Comparison of ENCODE assay signal across 8 cellular contexts in the genomic region with DNA sequence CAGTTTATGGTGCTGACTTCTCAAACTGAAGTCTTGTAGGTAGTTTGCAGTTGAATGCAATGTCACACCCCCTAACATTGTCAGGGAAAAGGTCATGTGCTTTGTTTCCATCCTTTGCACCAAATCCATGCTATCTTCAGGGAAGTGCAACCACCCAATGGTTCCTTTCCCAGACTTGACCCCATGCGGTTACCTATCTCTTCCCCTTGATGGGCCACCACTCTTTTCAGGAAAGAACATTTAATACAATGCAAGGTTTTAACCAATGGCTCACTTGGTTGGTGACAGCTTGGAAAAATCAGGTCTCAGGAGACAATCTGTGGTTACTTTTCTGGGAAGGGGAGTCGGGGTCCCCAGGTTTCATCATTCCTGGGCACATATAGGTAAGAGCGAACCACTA. TPM values are rescaled to one million over a fixed set of nuclear protein-coding genes. Genes with fewer than 3 reads are reported as not detected.
A peak's percentile ranks its signal among the peaks of the same experiment; 100 is the strongest.
DNase-seq lines count a peak whose midpoint lies in the region; ATAC-seq and TF ChIP-seq lines count a peak whose summit lies in the region.

No MANE protein-coding gene starts in this region.

- H3K36me3 ChIP-seq in NT2/D1 (ENCODE audit: insufficient read depth, insufficient read length, low read length), result peaks cover 12% of the 10 kb centered on the region
- H3K36me3 ChIP-seq in fibroblast of lung (ENCODE audit: control insufficient read depth, insufficient read depth, low read length), result no peaks in the 10 kb centered on the region
- no peaks in the 10 kb centered on the region for H3K36me3 ChIP-seq in osteoblast (ENCODE audit: insufficient read depth, low read length)

- no peaks in the 10 kb centered on the region for H4K20me1 ChIP-seq in fibroblast of lung (ENCODE audit: control insufficient read depth, extremely low read depth, insufficient read depth, low read length)
- peaks cover 16% of the 10 kb centered on the region for H4K20me1 ChIP-seq in osteoblast (ENCODE audit: insufficient read depth, low read length)

- no peak for ATAC-seq in GM21619 (IDR thresholded peaks at IDR 0.05; ENCODE audit: unreplicated experiment)
- no peak for ATAC-seq in GM21717 (IDR thresholded peaks at IDR 0.05; ENCODE audit: unreplicated experiment)
- ATAC-seq in HG03521 (IDR thresholded peaks at IDR 0.05; ENCODE audit: unreplicated experiment), result no peak

- H3K4me2 ChIP-seq in fibroblast of lung (ENCODE audit: extremely low read depth, insufficient read depth, low read length), result peak overlapping the region; percentile 83
- H3K4me2 ChIP-seq in osteoblast (ENCODE audit: insufficient read depth, low read length), result peak overlapping the region; percentile 82

- H3K4me1 ChIP-seq in NT2/D1 (ENCODE audit: insufficient read depth, insufficient read length), result no peaks in the 10 kb centered on the region
- H3K4me1 ChIP-seq in fibroblast of lung (ENCODE audit: control insufficient read depth, extremely low read depth, insufficient read depth, low read length), result peaks cover 2% of the 10 kb centered on the region
- peaks cover 15% of the 10 kb centered on the region for H3K4me1 ChIP-seq in osteoblast (ENCODE audit: insufficient read depth, low read length)

- H3K9ac ChIP-seq in NT2/D1 (ENCODE audit: insufficient read length, low read depth), result no peak overlapping the region
- H3K9ac ChIP-seq in fibroblast of lung (ENCODE audit: insufficient read depth, low read length), result no peak overlapping the region

- H3K9me3 ChIP-seq in NT2/D1 (ENCODE audit: insufficient read depth, low read length), result no peaks in the 10 kb centered on the region
- no peaks in the 10 kb centered on the region for H3K9me3 ChIP-seq in fibroblast of lung (ENCODE audit: control insufficient read depth, insufficient read depth, low read depth, low read length)
- no peaks in the 10 kb centered on the region for H3K9me3 ChIP-seq in osteoblast (ENCODE audit: low read depth, low read length)

- no peaks in the 10 kb centered on the region for H3K79me2 ChIP-seq in fibroblast of lung (ENCODE audit: control insufficient read depth, insufficient read depth, low read length)
- peaks cover 12% of the 10 kb centered on the region for H3K79me2 ChIP-seq in osteoblast (ENCODE audit: insufficient read depth, low read length)

- H3K4me3 ChIP-seq in GM12864 (ENCODE audit: low read depth, low read length), result peak overlapping the region; percentile 55
- H3K4me3 ChIP-seq in NT2/D1 (ENCODE audit: insufficient read length, low read depth), result peak overlapping the region; percentile 57
- H3K4me3 ChIP-seq in fibroblast of lung (replicated peaks in 1 of 4; ENCODE audit: control extremely low read depth in 1 of 4, insufficient read depth in 1 of 4, low read depth in 3 of 4, low read length in 4 of 4), result peak overlapping the region in 2 of 4 experiments; percentile 55 to 69
- H3K4me3 ChIP-seq in osteoblast (ENCODE audit: insufficient read depth, low read length), result peak overlapping the region; percentile 75

- H3K27ac ChIP-seq in fibroblast of lung (ENCODE audit: insufficient read depth, low read length), result no peak overlapping the region
- no peak overlapping the region for H3K27ac ChIP-seq in osteoblast (ENCODE audit: low read depth, low read length)

- peaks cover 18% of the 10 kb centered on the region for H3K27me3 ChIP-seq in NT2/D1 (ENCODE audit: insufficient read depth, insufficient read length)
- H3K27me3 ChIP-seq in fibroblast of lung (ENCODE audit: control insufficient read depth, insufficient read depth, low read length), result no peaks in the 10 kb centered on the region
- peaks cover 11% of the 10 kb centered on the region for H3K27me3 ChIP-seq in osteoblast (ENCODE audit: insufficient read depth, low read length)

- no peak for TF ChIP-seq CTCF in GM12864 (IDR thresholded peaks at IDR 0.05; ENCODE audit: low read depth, low read length, missing control alignments)
- no peak for TF ChIP-seq CTCF in fibroblast of lung (conservative IDR thresholded peaks at IDR 0.05 in 1 of 2, IDR thresholded peaks at IDR 0.05 in 1 of 2; ENCODE audit: low read depth in 1 of 2, low read length in 2 of 2)
- no peak for TF ChIP-seq CTCF in osteoblast (IDR thresholded peaks at IDR 0.05; ENCODE audit: extremely low read depth, low read depth, low read length)

- DNase-seq in GM12864 (ENCODE audit: low read depth), result no peak
- no peak for DNase-seq in NT2/D1 (ENCODE audit: low read depth, low spot score)
- DNase-seq in fibroblast of lung (ENCODE audit: low read depth in 2 of 2), result no peak
- no peak for DNase-seq in osteoblast (ENCODE audit: insufficient read length, low spot score, missing footprints)
- no peak for DNase-seq in pons (ENCODE audit: low spot score)

- no peak overlapping the region for H2AFZ ChIP-seq in fibroblast of lung (ENCODE audit: low read length)
- no peak overlapping the region for H2AFZ ChIP-seq in osteoblast (ENCODE audit: low read length)

RNA-seq across cellular contexts. Expression of a gene that starts 2.1 kb away (rescaled TPM):
- total RNA-seq in fibroblast of lung (2.8 and 5.8 TPM in 2 replicates), osteoblast (5.1 and 5.9 TPM in 2 replicates)
- polyA plus RNA-seq in fibroblast of lung, result 1.0 and 3.3 TPM in 2 replicates
- polyA plus RNA-seq in fibroblast of lung (2012), result 0.84 and 3.5 TPM in 2 replicates
- polyA minus RNA-seq in fibroblast of lung (ENCODE audit: low replicate concordance), result 0.82 and 6.5 TPM in 2 replicates
